In genomic region chr22:46267431-46268279, GRCh38 we compare ENCODE assay signal across 8 cellular contexts. TPM values are rescaled to one million over a fixed set of nuclear protein-coding genes. Genes with fewer than 3 reads are reported as not detected.
DNase-seq lines count a peak whose midpoint lies in the region; ATAC-seq and TF ChIP-seq lines count a peak whose summit lies in the region.

Gene TTC38, plus strand, starts transcription at chr22:46268008. Its CDS starts 32 bp downstream, at chr22:46268040.

- POLR2A ChIA-PET in CD4-positive, alpha-beta T cell (lab: Charles Lee): interaction anchor here (1.1 to 2.1 kb wide), 4 partner anchors 18 to 118 kb away, joined by 3 to 15 read pairs (median 3); partner anchors contain the start of genes CDPF1 and GTSE1

- H3K27ac ChIP-seq in CD4-positive, alpha-beta T cell (ENCODE audit: low read depth, low read length): no peak within 1 kb of the TSS
- H3K27ac ChIP-seq in cardiac muscle cell: no peak within 1 kb of the TSS

- H3K27me3 Mint-ChIP-seq in CD4-positive, alpha-beta T cell: peaks cover 44% of the 10 kb centered on the region
- no peaks in the 10 kb centered on the region for H3K27me3 Mint-ChIP-seq in osteocyte (ENCODE audit: unreplicated experiment)

- TF ChIP-seq CTCF in CD4-positive, alpha-beta T cell (IDR thresholded peaks at IDR 0.05): no peak
- TF ChIP-seq CTCF in cardiac muscle cell (IDR thresholded peaks at IDR 0.05; ENCODE audit: low read depth, low read length) (no peak), osteocyte (IDR thresholded peaks at IDR 0.05) (no peak)

- peaks cover 20% of the 10 kb centered on the region for H3K4me1 Mint-ChIP-seq in CD4-positive, alpha-beta T cell (ENCODE audit: low read depth)
- H3K4me1 Mint-ChIP-seq in osteocyte (ENCODE audit: unreplicated experiment): peaks cover 26% of the 10 kb centered on the region

- DNase-seq in CD4-positive, alpha-beta T cell: peak in 9 of 10 experiments; percentile 21 to 57 (median 35)
- DNase-seq in HuH-7.5 (ENCODE audit: low spot score): peak; percentile 96
- peak; percentile 18 to 79 for DNase-seq in SW 1271 (lab: John Stamatoyannopoulos, UW)
- peak; percentile 33 for DNase-seq in amniotic stem cell (lab: John Stamatoyannopoulos, UW)
- peak; percentile 90 to 94 for DNase-seq in cardiac muscle cell (ENCODE audit: low read depth in 1 of 2, low spot score in 1 of 2)
- DNase-seq in osteocyte (ENCODE audit: extremely low spot score, unreplicated experiment): peak; percentile 92
- no peak for DNase-seq in NK-92 treated with Interleukin-12 subunit alpha and Interleukin-12 subunit beta, amount 100 ng/mL, for 24 hours (lab: John Stamatoyannopoulos, UW)

- no peak within 1 kb of the TSS for H3K27ac Mint-ChIP-seq in CD4-positive, alpha-beta T cell
- H3K27ac Mint-ChIP-seq in osteocyte (ENCODE audit: unreplicated experiment): peak within 1 kb of the TSS; percentile 82

- H3K27me3 ChIP-seq in CD4-positive, alpha-beta T cell (ENCODE audit: control insufficient read depth, insufficient read depth, low read length): peaks cover 8% of the 10 kb centered on the region
- H3K27me3 ChIP-seq in cardiac muscle cell: peaks cover 18% of the 10 kb centered on the region

- H3K4me1 ChIP-seq in cardiac muscle cell (ENCODE audit: low read depth): peaks cover 9% of the 10 kb centered on the region

- no peaks in the 10 kb centered on the region for H3K36me3 Mint-ChIP-seq in CD4-positive, alpha-beta T cell (ENCODE audit: low read depth)
- peaks cover 3% of the 10 kb centered on the region for H3K36me3 Mint-ChIP-seq in osteocyte (ENCODE audit: unreplicated experiment)

- intact Hi-C loops in CD4-positive, alpha-beta T cell (cut with DNase I, micrococcal nuclease): loop anchor here in 1 of 2 experiments (2.0 kb wide), 1 partner anchor 15 kb away; no protein-coding TSS in a partner anchor

- peaks cover 3% of the 10 kb centered on the region for H3K36me3 ChIP-seq in cardiac muscle cell

- peak; percentile 82 for ATAC-seq in CD4-positive, alpha-beta T cell (ENCODE audit: poor library complexity)
- ATAC-seq in GM19395 (IDR thresholded peaks at IDR 0.05; ENCODE audit: unreplicated experiment): peak; percentile 79

- H3K4me3 ChIP-seq in cardiac muscle cell: peak within 1 kb of the TSS; percentile 75

- CTCF ChIA-PET in CD4-positive, alpha-beta T cell (lab: Charles Lee): interaction anchor here (1.4 kb wide), 1 partner anchor 119 kb away, joined by 5 read pairs; no protein-coding TSS in a partner anchor

- H3K9me3 Mint-ChIP-seq in CD4-positive, alpha-beta T cell: no peaks in the 10 kb centered on the region
- no peaks in the 10 kb centered on the region for H3K9me3 Mint-ChIP-seq in osteocyte (ENCODE audit: unreplicated experiment)

- H3K9me3 ChIP-seq in CD4-positive, alpha-beta T cell (ENCODE audit: control insufficient read depth, low read length): no peaks in the 10 kb centered on the region
- no peaks in the 10 kb centered on the region for H3K9me3 ChIP-seq in cardiac muscle cell (ENCODE audit: low read depth)

- peak within 1 kb of the TSS; percentile 92 for H3K4me3 Mint-ChIP-seq in CD4-positive, alpha-beta T cell
- H3K4me3 Mint-ChIP-seq in osteocyte (ENCODE audit: unreplicated experiment): peak within 1 kb of the TSS; percentile 91

RNA-seq across cellular contexts. Expression of gene TTC38, which starts in this region (rescaled TPM):
- total RNA-seq in CD4-positive, alpha-beta T cell: 1 to 10 TPM; 1.8 to 2.7 TPM
- total RNA-seq in cardiac muscle cell (54.8 and 76.2 TPM in 2 replicates), osteocyte (26.2 and 28.1 TPM in 2 replicates)
- 35.1 and 35.5 TPM in 2 replicates for polyA plus RNA-seq in cardiac muscle cell
